ENCODE assay signal across 19 cellular contexts in genomic region chr17:41974031-41974430, GRCh38. TPM values are rescaled to one million over a fixed set of nuclear protein-coding genes. Genes with fewer than 3 reads are reported as not detected.
DNase-seq lines count a peak whose midpoint lies in the region; ATAC-seq and TF ChIP-seq lines count a peak whose summit lies in the region.
"Had no signal": no experiment of that assay in that cellular context is flagged by ENCODE, and none has a peak within 500 bp of the region (broad histone marks: within the 10 kb centered on the region; RNA-seq: fewer than 3 reads in every experiment).

No MANE protein-coding gene starts in this region.

- H3K9ac ChIP-seq in mammary epithelial cell (ENCODE audit: insufficient read depth, low read length) (no peak overlapping the region), muscle layer of colon (ENCODE audit: low read length) (no peak overlapping the region)

- H3K27me3 ChIP-seq in mammary epithelial cell (ENCODE audit: insufficient read depth, low read length) (no peaks in the 10 kb centered on the region), muscle layer of colon (ENCODE audit: control insufficient read depth in 1 of 2, insufficient read depth in 2 of 2, low read length in 2 of 2) (no peaks in the 10 kb centered on the region), tibial nerve (no peaks in the 10 kb centered on the region)
- H3K27me3 ChIP-seq: breast epithelium, heart right ventricle, thyroid gland had no signal

- H3K9me3 ChIP-seq in mammary epithelial cell (replicated peaks; ENCODE audit: insufficient read depth, low read length) (no peaks in the 10 kb centered on the region), muscle layer of colon (ENCODE audit: low read length) (no peaks in the 10 kb centered on the region), tibial nerve (no peaks in the 10 kb centered on the region)
- H3K9me3 ChIP-seq: breast epithelium, heart right ventricle, lower lobe of right lung, thyroid gland had no signal

- peaks cover 18% of the 10 kb centered on the region for H3K36me3 ChIP-seq in mammary epithelial cell (ENCODE audit: insufficient read depth, low read length)
- peaks cover 71% of the 10 kb centered on the region for H3K36me3 ChIP-seq in muscle layer of colon (ENCODE audit: insufficient read depth, low read length)
- peaks cover 0 to 99% (median 35%) of the 10 kb centered on the region in 3 donors for H3K36me3 ChIP-seq in tibial nerve
- H3K36me3 ChIP-seq: breast epithelium had no signal

- no peaks in the 10 kb centered on the region for H3K9me3 Mint-ChIP-seq in MCF 10A (ENCODE audit: unreplicated experiment)
- no peaks in the 10 kb centered on the region for H3K9me3 Mint-ChIP-seq in activated T-helper 17 cell treated with anti-CD3 and anti-CD28 coated beads, Interleukin-2, amount 50 U/mL, for 72 hours
- H3K9me3 Mint-ChIP-seq: activated CD4-positive, alpha-beta T cell treated with anti-CD3 and anti-CD28 coated beads, Interleukin-2, amount 10 ng/mL, durations not matched to agents 24 days and 14 days had no signal

- H2AFZ ChIP-seq in mammary epithelial cell (ENCODE audit: low read depth, low read length) = no peak overlapping the region

- no peaks in the 10 kb centered on the region for H4K20me1 ChIP-seq in mammary epithelial cell (ENCODE audit: insufficient read depth, low read length)

- intact Hi-C loops in MCF 10A (cut with micrococcal nuclease) = no loop called here
- intact Hi-C loops in mammary epithelial cell (cut with micrococcal nuclease) = no loop called here

- in situ Hi-C loops in mammary epithelial cell (cut with MboI; ENCODE audit: low sequenced_read_pairs in 2 of 2) = no loop called here

- peaks cover 89% of the 10 kb centered on the region for H3K36me3 Mint-ChIP-seq in MCF 10A (ENCODE audit: insufficient read depth, unreplicated experiment)
- peaks cover 96% of the 10 kb centered on the region for H3K36me3 Mint-ChIP-seq in activated T-helper 17 cell treated with anti-CD3 and anti-CD28 coated beads, Interleukin-2, amount 50 U/mL, for 72 hours (ENCODE audit: low read depth)

- dilution Hi-C loops in mammary epithelial cell (cut with HindIII; ENCODE audit: low sequenced_read_pairs) = no loop called here

- DNase-seq in MCF 10A (ENCODE audit: unreplicated experiment) = no peak
- DNase-seq in mammary epithelial cell = no peak
- DNase-seq in tibial nerve (ENCODE audit: low spot score in 2 of 2) = no peak
- no peak for DNase-seq in NCI-H748 (lab: John Stamatoyannopoulos, UW; ENCODE audit: unreplicated experiment)
- no peak for DNase-seq in C1 segment of cervical spinal cord (lab: John Stamatoyannopoulos, UW)
- DNase-seq: activated CD4-positive, alpha-beta T cell treated with anti-CD3 and anti-CD28 coated beads, Interleukin-2, amount 10 ng/mL, durations not matched to agents 24 days and 14 days; activated naive CD4-positive, alpha-beta T cell; heart right ventricle; IMR-90; lower lobe of right lung; MM.1S; NCI-H1694; NCI-H2227 treated with DMSO at 0.1 percent for 48 hours; stimulated activated CD8-positive, alpha-beta memory T cell treated with anti-CD3 and anti-CD28 coated beads, Interleukin-4, amount 100 ng/mL, for 48 hours; thyroid gland had no signal

- H3K27ac ChIP-seq in mammary epithelial cell (ENCODE audit: insufficient read depth, low read depth, low read length) = no peak overlapping the region
- H3K27ac ChIP-seq in VCaP = peak overlapping the region; percentile 86
- peak overlapping the region; percentile 4 for H3K27ac ChIP-seq in muscle layer of colon (ENCODE audit: low read depth, low read length)
- peak overlapping the region in 3 of 4 donors; percentile 63 to 97 (median 94) for H3K27ac ChIP-seq in tibial nerve
- H3K27ac ChIP-seq: thyroid gland had no signal

- peaks cover under 1% of the 10 kb centered on the region for H3K4me1 Mint-ChIP-seq in MCF 10A (ENCODE audit: insufficient read depth, unreplicated experiment)
- no peaks in the 10 kb centered on the region for H3K4me1 Mint-ChIP-seq in activated T-helper 17 cell treated with anti-CD3 and anti-CD28 coated beads, Interleukin-2, amount 50 U/mL, for 72 hours

- H3K4me3 ChIP-seq in mammary epithelial cell (replicated peaks in 1 of 3; ENCODE audit: insufficient read depth in 1 of 3, low read depth in 2 of 3, low read length in 3 of 3) (no peak overlapping the region), muscle layer of colon (ENCODE audit: low read depth in 1 of 2, low read length in 2 of 2) (no peak overlapping the region), tibial nerve (no peak overlapping the region)
- H3K4me3 ChIP-seq: heart right ventricle, lower lobe of right lung, thyroid gland had no signal

- ATAC-seq in activated T-helper 17 cell treated with anti-CD3 and anti-CD28 coated beads, Interleukin-2, amount 50 U/mL, for 72 hours (replicated peaks) = no peak

- no peak for TF ChIP-seq POLR2A in tibial nerve (IDR thresholded peaks at IDR 0.05)

- WGBS in mammary epithelial cell (ENCODE audit: low coverage, missing lambda C conversion rate) = 93% methylated on average over 6 of the region's 6 CpGs
- WGBS in tibial nerve, 2 donors = 70 to 84% methylated on average over 6 of the region's 6 CpGs

- BruUV-seq in MCF 10A (replicated peaks; lab: Mats Ljungman, UMichigan) = no TSS peak
- BruUV-seq in mammary epithelial cell (replicated peaks; lab: Mats Ljungman, UMichigan) = no TSS peak

- POLR2A ChIA-PET in MCF 10A (lab: Yijun Ruan, JAX) = interaction anchor here (0.7 to 4.0 kb wide), 5 partner anchors 7 to 109 kb away, joined by 3 to 22 read pairs (median 7); partner anchors contain the start of genes CNP and KLHL11

- H3K4me2 ChIP-seq in mammary epithelial cell (ENCODE audit: insufficient read depth, low read depth, low read length) = no peak overlapping the region

- CTCF ChIA-PET in MCF 10A (lab: Yijun Ruan, JAX) (interaction anchor here (0.6 kb wide), 1 partner anchor 189 kb away, joined by 3 read pairs; no protein-coding TSS in a partner anchor), mammary epithelial cell (lab: Charles Lee; ENCODE audit: low non-redundant PET) (no interaction called here)

- TF ChIP-seq EP300 in tibial nerve (IDR thresholded peaks at IDR 0.05) = no peak

- TF ChIP-seq CTCF in MCF 10A (IDR thresholded peaks at IDR 0.05; ENCODE audit: unreplicated experiment) (no peak), mammary epithelial cell (conservative IDR thresholded peaks at IDR 0.05 in 1 of 2, IDR thresholded peaks at IDR 0.05 in 1 of 2; ENCODE audit: extremely low read depth in 1 of 2, insufficient read depth in 1 of 2, low read depth in 1 of 2, low read length in 2 of 2) (no peak), VCaP (conservative IDR thresholded peaks at IDR 0.05) (no peak), tibial nerve (IDR thresholded peaks at IDR 0.05) (no peak)

- no peaks in the 10 kb centered on the region for H3K27me3 Mint-ChIP-seq in MCF 10A (ENCODE audit: insufficient read depth, unreplicated experiment)
- no peaks in the 10 kb centered on the region for H3K27me3 Mint-ChIP-seq in activated T-helper 17 cell treated with anti-CD3 and anti-CD28 coated beads, Interleukin-2, amount 50 U/mL, for 72 hours
- H3K27me3 Mint-ChIP-seq: activated CD4-positive, alpha-beta T cell treated with anti-CD3 and anti-CD28 coated beads, Interleukin-2, amount 10 ng/mL, durations not matched to agents 24 days and 14 days had no signal

- peak overlapping the region; percentile 35 for H3K27ac Mint-ChIP-seq in MCF 10A (ENCODE audit: low read depth, unreplicated experiment)
- H3K27ac Mint-ChIP-seq in activated T-helper 17 cell treated with anti-CD3 and anti-CD28 coated beads, Interleukin-2, amount 50 U/mL, for 72 hours = no peak overlapping the region
- H3K27ac Mint-ChIP-seq: activated CD4-positive, alpha-beta T cell treated with anti-CD3 and anti-CD28 coated beads, Interleukin-2, amount 10 ng/mL, durations not matched to agents 24 days and 14 days had no signal

- peaks cover 22% of the 10 kb centered on the region for H3K79me2 ChIP-seq in mammary epithelial cell (ENCODE audit: insufficient read depth, low read length)

- H3K4me1 ChIP-seq in mammary epithelial cell (ENCODE audit: insufficient read depth, low read length) (no peaks in the 10 kb centered on the region), muscle layer of colon (ENCODE audit: insufficient read depth, low read length) (peaks cover 11% of the 10 kb centered on the region), tibial nerve (peaks cover 0 to 87% (median 42%) of the 10 kb centered on the region in 4 donors)

- no peak overlapping the region for H3K4me3 Mint-ChIP-seq in MCF 10A (ENCODE audit: unreplicated experiment)
- no peak overlapping the region for H3K4me3 Mint-ChIP-seq in activated T-helper 17 cell treated with anti-CD3 and anti-CD28 coated beads, Interleukin-2, amount 50 U/mL, for 72 hours
- H3K4me3 Mint-ChIP-seq: activated CD4-positive, alpha-beta T cell treated with anti-CD3 and anti-CD28 coated beads, Interleukin-2, amount 10 ng/mL, durations not matched to agents 24 days and 14 days had no signal

RNA-seq across cellular contexts. Expression of gene CNP, which starts 7.4 kb away (rescaled TPM):
- total RNA-seq in MCF 10A (2022) (42.6 and 46.2 TPM in 2 replicates), mammary epithelial cell (10 to 100 TPM; 61.7 to 72.6 TPM), tibial nerve (100 to 1,000 TPM; 174 to 345 (median 256) TPM)
- 40.4 TPM for polyA plus RNA-seq in mammary epithelial cell
- polyA minus RNA-seq in mammary epithelial cell = 69.9 TPM
- 10 to 100 TPM; 51.4 to 82.9 TPM for total RNA-seq in activated T-helper 17 cell treated with anti-CD3 and anti-CD28 coated beads, Interleukin-2, amount 50 U/mL, for 72 hours

RNA-seq across cellular contexts. Expression of gene DNAJC7, which starts 43.2 kb away (rescaled TPM):
- total RNA-seq in MCF 10A (2022) (112 and 130 TPM in 2 replicates), mammary epithelial cell (10 to 100 TPM; 45.2 to 96.6 TPM), tibial nerve (10 to 100 TPM; 56.6 to 90.2 (median 71.8) TPM)
- polyA plus RNA-seq in mammary epithelial cell = 38.1 TPM
- polyA minus RNA-seq in mammary epithelial cell = 103 TPM
- 100 to 1,000 TPM in 1 of 2 donors, 10 to 100 TPM in 1; 79.5 to 118 TPM for total RNA-seq in activated T-helper 17 cell treated with anti-CD3 and anti-CD28 coated beads, Interleukin-2, amount 50 U/mL, for 72 hours

RNA-seq across cellular contexts. Expression of gene ODAD4, which starts 43.6 kb away (rescaled TPM):
- total RNA-seq in MCF 10A (2022) = 0.96 and 1.3 TPM in 2 replicates
- 1 to 10 TPM in 1 of 2 donors, under 1 TPM in 1; 0.83 to 1.9 TPM for total RNA-seq in mammary epithelial cell
- 0.23 TPM for polyA plus RNA-seq in mammary epithelial cell
- polyA minus RNA-seq in mammary epithelial cell = not detected
- total RNA-seq in tibial nerve = 1 to 10 TPM; 3.7 to 5.4 (median 5.2) TPM
- under 1 TPM; 0.63 to 0.93 TPM for total RNA-seq in activated T-helper 17 cell treated with anti-CD3 and anti-CD28 coated beads, Interleukin-2, amount 50 U/mL, for 72 hours

RNA-seq across cellular contexts. Expression of gene NKIRAS2, which starts 45.9 kb away (rescaled TPM):
- total RNA-seq in MCF 10A (2022) = 34.1 and 40.0 TPM in 2 replicates
- 10 to 100 TPM; 28.1 to 40.2 TPM for total RNA-seq in mammary epithelial cell
- 37.8 TPM for polyA plus RNA-seq in mammary epithelial cell
- polyA minus RNA-seq in mammary epithelial cell = 77.6 TPM
- 10 to 100 TPM; 17.7 to 39.9 (median 23.8) TPM for total RNA-seq in tibial nerve
- 10 to 100 TPM; 12.0 to 14.9 TPM for total RNA-seq in activated T-helper 17 cell treated with anti-CD3 and anti-CD28 coated beads, Interleukin-2, amount 50 U/mL, for 72 hours

RNA-seq across cellular contexts. Expression of gene ACLY, which starts 55.3 kb away (rescaled TPM):
- 67.7 and 67.9 TPM in 2 replicates for total RNA-seq in MCF 10A (2022)
- 100 to 1,000 TPM; 251 to 387 TPM for total RNA-seq in mammary epithelial cell
- 424 TPM for polyA plus RNA-seq in mammary epithelial cell
- polyA minus RNA-seq in mammary epithelial cell = 901 TPM
- total RNA-seq in tibial nerve = 100 to 1,000 TPM in 1 of 4 donors, 10 to 100 TPM in 3; 62.8 to 102 (median 72.6) TPM
- 100 to 1,000 TPM in 1 of 2 donors, 10 to 100 TPM in 1; 95.4 to 222 TPM for total RNA-seq in activated T-helper 17 cell treated with anti-CD3 and anti-CD28 coated beads, Interleukin-2, amount 50 U/mL, for 72 hours
